Comparison of ENCODE assay signal across 10 cellular contexts in the genomic region with DNA sequence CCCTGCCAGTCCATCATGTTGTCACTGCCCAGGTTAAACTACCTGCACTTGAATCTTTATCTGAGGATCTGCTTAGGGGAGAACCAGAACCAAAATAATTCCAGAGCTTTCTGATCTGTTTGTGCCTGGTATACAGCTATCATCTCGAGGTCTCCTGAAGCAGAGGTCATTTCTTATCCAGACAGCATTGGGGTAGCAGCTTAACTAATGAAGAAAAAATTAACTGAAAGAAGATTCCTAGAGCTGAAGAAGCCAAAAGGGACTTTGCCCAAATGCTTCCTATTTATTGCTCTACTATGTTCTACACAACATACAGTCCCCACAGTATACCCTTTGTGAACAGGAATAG. TPM values are rescaled to one million over a fixed set of nuclear protein-coding genes. Genes with fewer than 3 reads are reported as not detected.
DNase-seq lines count a peak whose midpoint lies in the region; ATAC-seq and TF ChIP-seq lines count a peak whose summit lies in the region.
"Had no signal": no experiment of that assay in that cellular context is flagged by ENCODE, and none has a peak within 500 bp of the region (broad histone marks: within the 10 kb centered on the region; RNA-seq: fewer than 3 reads in every experiment).

No MANE protein-coding gene starts in this region.

- peak overlapping the region in 2 of 3 experiments; percentile 4 to 99 for H3K27ac Mint-ChIP-seq in nephron

- H3K79me2 ChIP-seq in SK-N-SH (ENCODE audit: insufficient read depth) = peaks cover 4% of the 10 kb centered on the region; the same call in 1 of the 2 replicates

- CTCF ChIA-PET in SK-N-SH (lab: Yijun Ruan, JAX) (interaction anchor here (0.6 to 3.5 kb wide), 17 partner anchors 10 to 319 kb away, joined by 3 to 15 read pairs (median 4); no protein-coding TSS in a partner anchor), HEK293 (lab: Yijun Ruan, JAX) (interaction anchor here (0.5 to 2.0 kb wide), 13 partner anchors 10 to 361 kb away, joined by 3 to 8 read pairs (median 4); no protein-coding TSS in a partner anchor)

- H3K9me3 ChIP-seq in SK-N-SH (no peaks in the 10 kb centered on the region), HEK293 (ENCODE audit: control insufficient read depth, insufficient read depth, low read depth, low read length) (peaks cover 2% of the 10 kb centered on the region), ovary (peaks cover 0 to 2% of the 10 kb centered on the region in 2 donors)

- no peak for TF ChIP-seq POLR2A in ovary (IDR thresholded peaks at IDR 0.05)

- TF ChIP-seq EP300 in SK-N-SH (IDR thresholded peaks at IDR 0.05; ENCODE audit: borderline replicate concordance in 1 of 2, low read depth in 1 of 2, low read length in 1 of 2) (no peak), ovary (IDR thresholded peaks at IDR 0.05) (no peak)

- H3K36me3 Mint-ChIP-seq in nephron (ENCODE audit: low read depth) = peaks cover 29% of the 10 kb centered on the region

- H2AFZ ChIP-seq in SK-N-SH (ENCODE audit: low read depth) = no peak overlapping the region

- no peak overlapping the region for H3K9ac ChIP-seq in SK-N-SH

- H3K27me3 Mint-ChIP-seq in nephron (ENCODE audit: low read depth) = no peaks in the 10 kb centered on the region
- H3K27me3 Mint-ChIP-seq: CD8-positive, alpha-beta memory T cell had no signal

- DNase-seq in SK-N-SH = no peak
- DNase-seq in retina = no peak
- no peak for DNase-seq in ovary

- no peaks in the 10 kb centered on the region for H3K9me2 ChIP-seq in SK-N-SH

- H3K36me3 ChIP-seq in SK-N-SH (replicated peaks in 1 of 2; ENCODE audit: control insufficient read depth in 1 of 2, insufficient read depth in 2 of 2, low read length in 1 of 2) (peaks cover 13 to 22% of the 10 kb centered on the region in 2 experiments), HEK293 (ENCODE audit: control insufficient read depth in 2 of 2, insufficient read depth in 1 of 2, low read length in 2 of 2) (peaks cover 21 to 27% of the 10 kb centered on the region in 2 experiments), ovary (no peaks in the 10 kb centered on the region)

- H3K4me3 Mint-ChIP-seq in nephron = peak overlapping the region; percentile 97 to 99 (median 98)

- intact Hi-C loops in ovary (cut with DNase I) = no loop called here

- 0 out of 2 replicates have a peak overlapping the region, but pooled peaks have one; percentile 20 for H3K4me2 ChIP-seq in SK-N-SH

- POLR2A ChIA-PET in SK-N-SH (lab: Yijun Ruan, JAX) (no interaction called here), HEK293 (lab: Yijun Ruan, JAX) (interaction anchor here (0.6 to 0.9 kb wide), 3 partner anchors 84 to 323 kb away, joined by 3 to 4 read pairs (median 3); partner anchors contain the start of gene SIPA1L2)

- H3K4me1 Mint-ChIP-seq in nephron = peaks cover 47% of the 10 kb centered on the region

- H3K4me1 ChIP-seq in SK-N-SH (ENCODE audit: control insufficient read depth in 1 of 2, insufficient read depth in 2 of 2, low read depth in 1 of 2, low read length in 1 of 2) (peaks cover 0 to 20% of the 10 kb centered on the region in 2 experiments; a peak in 3 of 4 replicates), HEK293 (ENCODE audit: control insufficient read depth, insufficient read depth, low read length) (peaks cover 17% of the 10 kb centered on the region), ovary (ENCODE audit: insufficient read depth) (peaks cover 3% of the 10 kb centered on the region)

- no peak overlapping the region for H3K4me3 ChIP-seq in SK-N-SH (ENCODE audit: low read depth in 2 of 2, low read length in 1 of 2)
- H3K4me3 ChIP-seq in HEK293 (ENCODE audit: low read depth, low read length) = no peak overlapping the region
- no peak overlapping the region for H3K4me3 ChIP-seq in ovary
- H3K4me3 ChIP-seq: upper lobe of left lung had no signal

- ATAC-seq in SK-N-SH treated with all-trans-retinoic acid at 6 μM for 48 hours (no peak), HG03196 (IDR thresholded peaks at IDR 0.05; ENCODE audit: unreplicated experiment) (no peak)

- TF ChIP-seq CTCF in SK-N-SH (IDR thresholded peaks at IDR 0.05) (0 out of 2 replicates have a peak, but pooled peaks have one; percentile 3), HEK293 (tag by site-specific recombination; IDR thresholded peaks at IDR 0.05) (no peak), VCaP (conservative IDR thresholded peaks at IDR 0.05) (peak; percentile 14; the same call in 1 of the 2 replicates), nephron (IDR thresholded peaks at IDR 0.05; ENCODE audit: unreplicated experiment in 3 of 3) (no peak), ovary (IDR thresholded peaks at IDR 0.05) (no peak)

- TF ChIP-seq RAD21 in SK-N-SH (IDR thresholded peaks at IDR 0.05; ENCODE audit: low read length) = no peak

- H3K9me3 Mint-ChIP-seq in nephron = peaks cover 7% of the 10 kb centered on the region

- peak overlapping the region in 1 of 2 experiments; percentile 75; a peak in 1 of 4 replicates for H3K27ac ChIP-seq in SK-N-SH (ENCODE audit: low read depth in 2 of 2, low read length in 1 of 2)
- H3K27ac ChIP-seq in HEK293 (ENCODE audit: extremely low read depth, low read depth, low read length) = no peak overlapping the region
- H3K27ac ChIP-seq in VCaP = no peak overlapping the region; the same call in 1 of the 2 replicates
- H3K27ac ChIP-seq in ovary = no peak overlapping the region
- H3K27ac ChIP-seq: upper lobe of left lung had no signal

- no peaks in the 10 kb centered on the region for H4K20me1 ChIP-seq in SK-N-SH (ENCODE audit: insufficient read depth)

- 90% methylated on average over 1 of the region's 1 CpG for WGBS in SK-N-SH (ENCODE audit: low lambda C conversion rate)
- WGBS in ovary, 3 donors = 94 to 100% (median 97%) methylated on average over 1 of the region's 1 CpG

- H3F3A ChIP-seq in SK-N-SH (replicated peaks; ENCODE audit: insufficient read depth) = no peaks in the 10 kb centered on the region

- no peaks in the 10 kb centered on the region for H3K27me3 ChIP-seq in SK-N-SH (ENCODE audit: insufficient read depth)
- no peaks in the 10 kb centered on the region for H3K27me3 ChIP-seq in ovary
- H3K27me3 ChIP-seq: upper lobe of left lung had no signal

TF ChIP-seq in SK-N-SH, 30 proteins besides CTCF, POLR2A, EP300 and RAD21 (continues in another document):
- TF ChIP-seq IRF3 (IDR thresholded peaks at IDR 0.05; ENCODE audit: low read depth, low read length) (no peak), MEF2A (IDR thresholded peaks at IDR 0.05; ENCODE audit: borderline replicate concordance, low read depth) (no peak), JUND (IDR thresholded peaks at IDR 0.05) (no peak), NRF1 (IDR thresholded peaks at IDR 0.05; ENCODE audit: low read depth, low read length) (no peak), RXRA (IDR thresholded peaks at IDR 0.05; ENCODE audit: borderline replicate concordance, low read depth) (no peak), NFIC (IDR thresholded peaks at IDR 0.05; ENCODE audit: borderline replicate concordance) (no peak)

TF ChIP-seq in SK-N-SH treated with all-trans-retinoic acid at 6 μM for 48 hours, 23 proteins besides CTCF, POLR2A, EP300 and RAD21 (continues in another document):
- TF ChIP-seq, protein P1, sequence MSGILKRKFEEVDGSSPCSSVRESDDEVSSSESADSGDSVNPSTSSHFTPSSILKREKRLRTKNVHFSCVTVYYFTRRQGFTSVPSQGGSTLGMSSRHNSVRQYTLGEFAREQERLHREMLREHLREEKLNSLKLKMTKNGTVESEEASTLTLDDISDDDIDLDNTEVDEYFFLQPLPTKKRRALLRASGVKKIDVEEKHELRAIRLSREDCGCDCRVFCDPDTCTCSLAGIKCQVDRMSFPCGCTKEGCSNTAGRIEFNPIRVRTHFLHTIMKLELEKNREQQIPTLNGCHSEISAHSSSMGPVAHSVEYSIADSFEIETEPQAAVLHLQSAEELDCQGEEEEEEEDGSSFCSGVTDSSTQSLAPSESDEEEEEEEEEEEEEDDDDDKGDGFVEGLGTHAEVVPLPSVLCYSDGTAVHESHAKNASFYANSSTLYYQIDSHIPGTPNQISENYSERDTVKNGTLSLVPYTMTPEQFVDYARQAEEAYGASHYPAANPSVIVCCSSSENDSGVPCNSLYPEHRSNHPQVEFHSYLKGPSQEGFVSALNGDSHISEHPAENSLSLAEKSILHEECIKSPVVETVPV (CRISPR knock-in tag; IDR thresholded peaks at IDR 0.05) = no peak
- TF ChIP-seq CSDC2 (CRISPR knock-in tag; IDR thresholded peaks at IDR 0.05) (no peak), ESRRG (CRISPR knock-in tag; IDR thresholded peaks at IDR 0.05) (no peak)

TF ChIP-seq in HEK293, 187 proteins besides CTCF, POLR2A, EP300 and RAD21:
- TF ChIP-seq ZNF140 (tag by site-specific recombination; IDR thresholded peaks at IDR 0.05) = no peak
- no peak for TF ChIP-seq PRDM1 (tag by site-specific recombination; IDR thresholded peaks at IDR 0.05)
- TF ChIP-seq ZNF791 (tag by site-specific recombination; IDR thresholded peaks at IDR 0.05) = no peak
- 0 out of 2 replicates have a peak, but pooled peaks have one; percentile 6 for TF ChIP-seq ZBTB11 (tag by site-specific recombination; conservative IDR thresholded peaks at IDR 0.05; ENCODE audit: low read depth)

RNA-seq across cellular contexts. Expression of gene NTPCR, which starts 2.7 kb away (rescaled TPM):
- polyA plus RNA-seq in SK-N-SH (2012; rRNA removed) (20.8 and 20.9 TPM in 2 replicates), ovary (10 to 100 TPM; 37.6 to 46.5 TPM)
- 23.5 and 25.1 TPM in 2 replicates for polyA plus RNA-seq in SK-N-SH (2012; cell fraction: cytosol; rRNA removed)
- polyA plus RNA-seq in SK-N-SH (2012; cell fraction: nucleus; rRNA removed) = 15.5 and 17.7 TPM in 2 replicates
- 10 to 100 TPM; 17.5 to 45.2 (median 37.0) TPM for total RNA-seq in ovary

Comparison
In these comparisons a context has a peak if more than half of its experiments do, and no peak if none do; other contexts are left out.
1. CTCF ChIP-seq: peak in SK-N-SH (single experiment) and VCaP (single experiment); none in HEK293 (single experiment), nephron (0 of 3) and ovary (0 of 3).
2. Of the 4 proteins assayed by ChIP-seq in both HEK293 and SK-N-SH: peak only in HEK293: none; only in SK-N-SH: CTCF; in both: none; in neither: 3.